Comparison of ENCODE assay signal across 18 cellular contexts in the genomic region with DNA sequence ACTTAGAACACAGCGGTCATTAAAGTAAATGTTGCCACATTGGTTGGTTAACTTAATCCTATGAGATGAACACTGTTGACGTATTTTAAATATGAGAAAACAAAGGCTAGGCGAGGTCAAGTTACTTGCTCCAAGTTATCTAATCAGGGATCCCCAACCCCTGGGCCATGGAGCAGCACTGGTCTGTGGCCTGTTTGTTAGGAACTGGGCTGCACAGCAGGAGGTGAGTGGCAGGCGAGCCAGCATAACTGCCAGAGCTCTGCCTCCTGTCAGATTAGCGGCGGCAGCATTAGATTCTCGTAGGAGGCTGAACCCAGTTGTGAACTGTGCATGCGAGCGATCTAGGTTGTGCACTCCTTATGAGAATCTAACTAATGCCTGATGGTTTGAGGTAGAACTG.
"Had no signal": no experiment of that assay in that cellular context is flagged by ENCODE, and none has a peak within 500 bp of the region (broad histone marks: within the 10 kb centered on the region; RNA-seq: fewer than 3 reads in every experiment).

No MANE protein-coding gene starts in this region.

- H3K4me1 ChIP-seq: lower lobe of right lung, right atrium auricular region, transverse colon, vagina had no signal

- H3K9me3 ChIP-seq: lower lobe of right lung, right atrium auricular region, transverse colon, vagina had no signal

- H3K27me3 ChIP-seq: brain microvascular endothelial cell, right atrium auricular region, transverse colon, vagina had no signal

- H3K27ac ChIP-seq: brain microvascular endothelial cell, lower lobe of right lung, right atrium auricular region, skin epidermis, transverse colon, vagina had no signal

- DNase-seq: activated CD4-positive, alpha-beta T cell treated with anti-CD3 and anti-CD28 coated beads for 1 hour; activated CD8-positive, alpha-beta memory T cell treated with anti-CD3 and anti-CD28 coated beads for 24 hours; activated CD8-positive, alpha-beta memory T cell treated with anti-CD3 and anti-CD28 coated beads, Interleukin-2, amount 50 U/mL, for 48 hours; activated effector memory CD4-positive, alpha-beta T cell treated with Interleukin-2 at 50 U/mL for 16 hours; activated naive CD4-positive, alpha-beta T cell treated with anti-CD3 and anti-CD28 coated beads, Interleukin-2, amount 10 ng/mL, durations not matched to agents 7 days and 5 days; activated naive CD8-positive, alpha-beta T cell treated with anti-CD3 and anti-CD28 coated beads, Interleukin-2, amount 50 U/mL, for 24 hours; activated T-cell treated with anti-CD3 and anti-CD28 coated beads, Interleukin-2, amount 50 U/mL, for 48 hours; aorta; brain microvascular endothelial cell; effector CD8-positive, alpha-beta T cell; islet precursor cell; lower lobe of right lung; stimulated activated naive CD8-positive, alpha-beta T cell treated with anti-CD3 and anti-CD28 coated beads, Interleukin-15, Interleukin-2, amounts not matched to agents 100 U/mL and 50 U/mL, for 24 hours; T1000; transverse colon had no signal

- H3K4me3 ChIP-seq: lower lobe of right lung, right atrium auricular region, skin epidermis, transverse colon, vagina had no signal

- H3K36me3 ChIP-seq: brain microvascular endothelial cell, lower lobe of right lung, right atrium auricular region, transverse colon, vagina had no signal
